In the genomic region with DNA sequence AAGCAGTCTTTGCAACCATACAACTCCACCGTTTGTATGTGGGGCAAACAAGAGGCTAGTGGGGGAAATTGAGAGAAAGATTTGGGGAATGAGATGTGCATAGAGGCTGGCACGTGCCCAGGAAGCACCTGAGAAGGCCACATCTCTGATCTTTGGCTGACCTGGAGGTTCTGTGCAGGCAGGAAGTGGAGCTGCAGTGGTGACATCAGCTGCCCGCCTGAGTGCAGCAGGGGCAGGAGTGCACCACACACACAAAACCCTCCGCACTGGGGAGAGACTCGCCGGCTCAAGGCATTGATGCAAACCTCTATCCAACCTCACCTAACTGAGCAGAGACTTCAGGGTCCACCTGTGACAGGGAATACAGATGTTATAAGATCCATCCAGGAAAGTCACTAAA, we compare ENCODE assay signal across 1 cellular context.
TF ChIP-seq lines count a peak whose summit lies in the region.

No MANE protein-coding gene starts in this region.

TF ChIP-seq in GM12878, 131 proteins besides CTCF, POLR2A, EP300 and RAD21:
- TF ChIP-seq BHLHE40 (IDR thresholded peaks at IDR 0.05; ENCODE audit: borderline replicate concordance in 1 of 2, low read depth in 2 of 2, low read length in 1 of 2) = peak in 1 of 2 experiments; percentile 40; a peak in 1 of 4 replicates
